Comparison of ENCODE assay signal across 8 cellular contexts in genomic region chr20:36862857-36863668, GRCh38. TPM values are rescaled to one million over a fixed set of nuclear protein-coding genes. Genes with fewer than 3 reads are reported as not detected.
A peak's percentile ranks its signal among the peaks of the same experiment; 100 is the strongest.
DNase-seq lines count a peak whose midpoint lies in the region; ATAC-seq and TF ChIP-seq lines count a peak whose summit lies in the region.

No MANE protein-coding gene starts in this region.

- peak overlapping the region; percentile 97 for H3K4me2 ChIP-seq in mammary epithelial cell (ENCODE audit: insufficient read depth, low read depth, low read length)

- H3K9ac ChIP-seq in mammary epithelial cell (ENCODE audit: insufficient read depth, low read length) = peak overlapping the region; percentile 60

- peak; percentile 55 for ATAC-seq in HG03354 (IDR thresholded peaks at IDR 0.05; ENCODE audit: poor library complexity, severe bottlenecking, unreplicated experiment)
- peak; percentile 2 for ATAC-seq in naive thymus-derived CD4-positive, alpha-beta T cell

- H3K4me3 ChIP-seq in AG04450 (ENCODE audit: low read depth, low read length) (peak overlapping the region; percentile 71), mammary epithelial cell (replicated peaks in 1 of 3; ENCODE audit: insufficient read depth in 1 of 3, low read depth in 2 of 3, low read length in 3 of 3) (peak overlapping the region in 2 of 3 experiments; percentile 58 to 60)
- H3K4me3 ChIP-seq in naive thymus-derived CD4-positive, alpha-beta T cell (ENCODE audit: low read length) = no peak overlapping the region

- BruUV-seq in mammary epithelial cell (replicated peaks; lab: Mats Ljungman, UMichigan) = no TSS peak

- POLR2A ChIA-PET in AG04450 (lab: Yijun Ruan, JAX) = interaction anchor here (0.5 to 2.7 kb wide), 12 partner anchors 8 to 322 kb away, joined by 3 to 18 read pairs (median 5); partner anchors contain the start of genes DSN1 and MYL9
- POLR2A ChIA-PET in naive thymus-derived CD4-positive, alpha-beta T cell (lab: Charles Lee) = interaction anchor here (0.6 kb wide), 1 partner anchor 16 kb away, joined by 3 read pairs; no protein-coding TSS in a partner anchor

- peak overlapping the region; percentile 57 for H2AFZ ChIP-seq in mammary epithelial cell (ENCODE audit: low read depth, low read length)

- CTCF ChIA-PET in AG04450 (lab: Charles Lee) = interaction anchor here (0.6 to 1.7 kb wide), 26 partner anchors 9 to 289 kb away, joined by 3 to 10 read pairs (median 3); partner anchors contain the start of genes DSN1 and TGIF2
- CTCF ChIA-PET in mammary epithelial cell (lab: Charles Lee; ENCODE audit: low non-redundant PET) = interaction anchor here (0.6 to 0.7 kb wide), 5 partner anchors 7 to 320 kb away, joined by 3 to 9 read pairs (median 4); no protein-coding TSS in a partner anchor
- CTCF ChIA-PET in naive thymus-derived CD4-positive, alpha-beta T cell (lab: Charles Lee) = interaction anchor here (1.5 kb wide), 1 partner anchor 30 kb away, joined by 3 read pairs; no protein-coding TSS in a partner anchor
- CTCF ChIA-PET in activated naive CD4-positive, alpha-beta T cell treated with anti-CD3 and anti-CD28 coated beads, Interleukin-2, amount 10 ng/mL, durations not matched to agents 7 days and 5 days (lab: Charles Lee) = interaction anchor here (1.0 to 2.4 kb wide), 7 partner anchors 9 to 259 kb away, joined by 3 to 8 read pairs (median 6); partner anchors contain the start of gene DSN1

- no peaks in the 10 kb centered on the region for H3K9me3 Mint-ChIP-seq in naive thymus-derived CD4-positive, alpha-beta T cell
- no peaks in the 10 kb centered on the region for H3K9me3 Mint-ChIP-seq in activated naive CD4-positive, alpha-beta T cell treated with anti-CD3 and anti-CD28 coated beads, Interleukin-2, amount 10 ng/mL, durations not matched to agents 7 days and 5 days

- H3K36me3 ChIP-seq in mammary epithelial cell (ENCODE audit: insufficient read depth, low read length) = no peaks in the 10 kb centered on the region
- no peaks in the 10 kb centered on the region for H3K36me3 ChIP-seq in naive thymus-derived CD4-positive, alpha-beta T cell (ENCODE audit: control insufficient read depth in 2 of 3, insufficient read depth in 3 of 3, low read length in 3 of 3)

- 0 out of 2 replicates have a peak, but pooled peaks cover 3% of the 10 kb centered on the region for H3K9me3 ChIP-seq in AG04450 (ENCODE audit: control insufficient read depth, insufficient read depth, low read length)
- no peaks in the 10 kb centered on the region for H3K9me3 ChIP-seq in mammary epithelial cell (replicated peaks; ENCODE audit: insufficient read depth, low read length)
- no peaks in the 10 kb centered on the region for H3K9me3 ChIP-seq in naive thymus-derived CD4-positive, alpha-beta T cell (ENCODE audit: control insufficient read depth in 2 of 3, low read length in 3 of 3)

- H3K79me2 ChIP-seq in mammary epithelial cell (ENCODE audit: insufficient read depth, low read length) = peaks cover 38% of the 10 kb centered on the region

- H3K27me3 ChIP-seq in AG04450 (ENCODE audit: control insufficient read depth, insufficient read depth, low read length) = no peaks in the 10 kb centered on the region
- H3K27me3 ChIP-seq in mammary epithelial cell (ENCODE audit: insufficient read depth, low read length) = no peaks in the 10 kb centered on the region
- H3K27me3 ChIP-seq in naive thymus-derived CD4-positive, alpha-beta T cell (ENCODE audit: control insufficient read depth in 2 of 2, insufficient read depth in 2 of 2, low read length in 2 of 2) = no peaks in the 10 kb centered on the region

- H3K36me3 Mint-ChIP-seq in naive thymus-derived CD4-positive, alpha-beta T cell = peaks cover 0 to 4% (median 0%) of the 10 kb centered on the region in 5 donors
- no peaks in the 10 kb centered on the region for H3K36me3 Mint-ChIP-seq in activated naive CD4-positive, alpha-beta T cell treated with anti-CD3 and anti-CD28 coated beads, Interleukin-2, amount 10 ng/mL, durations not matched to agents 7 days and 5 days

- TF ChIP-seq CTCF in AG04450 (IDR thresholded peaks at IDR 0.05; ENCODE audit: low read depth, low read length) = no peak
- no peak for TF ChIP-seq CTCF in mammary epithelial cell (conservative IDR thresholded peaks at IDR 0.05 in 1 of 2, IDR thresholded peaks at IDR 0.05 in 1 of 2; ENCODE audit: extremely low read depth in 1 of 2, insufficient read depth in 1 of 2, low read depth in 1 of 2, low read length in 2 of 2)

- H3K27ac ChIP-seq in AG04450 (ENCODE audit: low read depth, low read length) = no peak overlapping the region
- H3K27ac ChIP-seq in mammary epithelial cell (ENCODE audit: insufficient read depth, low read depth, low read length) = peak overlapping the region; percentile 70
- no peak overlapping the region for H3K27ac ChIP-seq in naive thymus-derived CD4-positive, alpha-beta T cell (ENCODE audit: low read depth, low read length)

- peaks cover 0 to 22% (median 12%) of the 10 kb centered on the region in 7 donors for H3K4me1 Mint-ChIP-seq in naive thymus-derived CD4-positive, alpha-beta T cell
- peaks cover 14% of the 10 kb centered on the region for H3K4me1 Mint-ChIP-seq in activated naive CD4-positive, alpha-beta T cell treated with anti-CD3 and anti-CD28 coated beads, Interleukin-2, amount 10 ng/mL, durations not matched to agents 7 days and 5 days

- intact Hi-C loops in mammary epithelial cell (cut with micrococcal nuclease) = loop anchor here (1.0 to 5.0 kb wide), 7 partner anchors 28 to 401 kb away; partner anchors contain the start of genes NDRG3 and RAB5IF
- intact Hi-C loops in naive thymus-derived CD4-positive, alpha-beta T cell (cut with micrococcal nuclease) = loop anchor here (2.0 to 10.0 kb wide), 4 partner anchors 28 to 251 kb away; no protein-coding TSS in a partner anchor

- H3K27ac Mint-ChIP-seq in naive thymus-derived CD4-positive, alpha-beta T cell = no peak overlapping the region
- H3K27ac Mint-ChIP-seq in activated naive CD4-positive, alpha-beta T cell treated with anti-CD3 and anti-CD28 coated beads, Interleukin-2, amount 10 ng/mL, durations not matched to agents 7 days and 5 days = no peak overlapping the region

- 2% methylated on average over 10 of the region's 129 CpGs for WGBS in mammary epithelial cell (ENCODE audit: low coverage, missing lambda C conversion rate)

- TF ChIP-seq POLR2A in GM19099 (IDR thresholded peaks at IDR 0.05; ENCODE audit: extremely low read depth, insufficient read length, low read depth) = peak; percentile 31

- DNase-seq in AG04450 (ENCODE audit: low read depth, low spot score) = no peak
- no peak for DNase-seq in mammary epithelial cell
- DNase-seq in naive thymus-derived CD4-positive, alpha-beta T cell = peak in 1 of 9 donors; percentile 18
- no peak for DNase-seq in activated naive CD4-positive, alpha-beta T cell treated with anti-CD3 and anti-CD28 coated beads, Interleukin-2, amount 50 U/mL, for 16 hours
- DNase-seq in islet precursor cell = no peak
- no peak for DNase-seq in activated naive CD4-positive, alpha-beta T cell treated with anti-CD3 and anti-CD28 coated beads, Interleukin-2, amount 10 ng/mL, durations not matched to agents 7 days and 5 days

- no peak overlapping the region for H3K4me3 Mint-ChIP-seq in naive thymus-derived CD4-positive, alpha-beta T cell
- no peak overlapping the region for H3K4me3 Mint-ChIP-seq in activated naive CD4-positive, alpha-beta T cell treated with anti-CD3 and anti-CD28 coated beads, Interleukin-2, amount 10 ng/mL, durations not matched to agents 7 days and 5 days

- in situ Hi-C loops in mammary epithelial cell (cut with MboI; ENCODE audit: low sequenced_read_pairs in 2 of 2) = no loop called here

- H3K4me1 ChIP-seq in mammary epithelial cell (ENCODE audit: insufficient read depth, low read length) = peaks cover 37% of the 10 kb centered on the region
- no peaks in the 10 kb centered on the region for H3K4me1 ChIP-seq in naive thymus-derived CD4-positive, alpha-beta T cell (ENCODE audit: control insufficient read depth in 2 of 2, insufficient read depth in 2 of 2, low read length in 2 of 2)

- H4K20me1 ChIP-seq in mammary epithelial cell (ENCODE audit: insufficient read depth, low read length) = no peaks in the 10 kb centered on the region

- H3K27me3 Mint-ChIP-seq in naive thymus-derived CD4-positive, alpha-beta T cell = peaks cover 0 to 45% (median 8%) of the 10 kb centered on the region in 5 donors
- H3K27me3 Mint-ChIP-seq in activated naive CD4-positive, alpha-beta T cell treated with anti-CD3 and anti-CD28 coated beads, Interleukin-2, amount 10 ng/mL, durations not matched to agents 7 days and 5 days = peaks cover 75% of the 10 kb centered on the region

- dilution Hi-C loops in mammary epithelial cell (cut with HindIII; ENCODE audit: low sequenced_read_pairs) = loop anchor here (5.0 kb wide), 4 partner anchors 46 to 366 kb away; partner anchors contain the start of gene DSN1

RNA-seq across cellular contexts. Expression of gene TLDC2, which starts 12.9 kb away (rescaled TPM):
- polyA plus RNA-seq in AG04450 (2011; rRNA removed) (0.27 and 0.57 TPM in 2 replicates), mammary epithelial cell (not detected)
- 0.17 and 0.28 TPM in 2 replicates for polyA minus RNA-seq in AG04450 (2011; rRNA and poly(A)+ RNA removed)
- total RNA-seq in mammary epithelial cell = not detected
- not detected for polyA minus RNA-seq in mammary epithelial cell
- total RNA-seq in naive thymus-derived CD4-positive, alpha-beta T cell = under 1 TPM in 2 of 5 experiments, not detected in 3; 0.42 to 0.49 TPM
- under 1 TPM; 0.37 to 0.38 TPM for polyA plus RNA-seq in naive thymus-derived CD4-positive, alpha-beta T cell
